ENCODE assay signal across 1 cellular context in the genomic region with DNA sequence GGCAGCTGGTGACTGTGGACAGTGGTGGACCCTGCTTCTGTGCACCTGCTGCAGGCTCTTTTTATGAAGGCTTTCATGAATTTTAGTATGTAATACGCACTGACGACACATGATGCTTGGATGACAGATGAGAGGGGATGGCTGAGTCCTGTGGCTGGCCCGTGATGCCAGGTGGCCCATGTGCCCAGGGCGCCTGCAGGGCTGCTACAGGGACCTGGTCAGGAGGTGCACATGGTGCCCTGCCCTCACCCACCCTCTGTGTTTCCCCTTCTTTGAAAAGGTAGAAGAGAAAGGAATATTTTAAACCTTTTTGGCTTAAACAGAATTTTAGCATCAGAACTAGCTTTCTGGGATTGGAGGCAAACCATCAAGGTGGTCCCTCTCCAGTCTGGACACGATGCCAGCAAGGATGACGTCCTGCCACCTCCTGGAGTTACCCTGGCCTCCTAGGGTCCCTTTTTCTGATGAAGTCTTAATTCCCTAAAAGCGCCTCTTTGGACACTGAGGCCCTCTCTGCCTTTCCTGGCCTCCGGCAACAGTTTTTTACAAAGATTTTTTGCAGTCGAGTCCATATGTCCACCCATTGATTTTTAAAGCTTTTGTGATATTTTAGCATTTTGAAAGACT.
A peak's percentile ranks its signal among the peaks of the same experiment; 100 is the strongest.
TF ChIP-seq lines count a peak whose summit lies in the region.

No MANE protein-coding gene starts in this region.

TF ChIP-seq in H1, 55 proteins besides CTCF, POLR2A, EP300 and RAD21:
- TF ChIP-seq ZNF274 (IDR thresholded peaks at IDR 0.05; ENCODE audit: borderline replicate concordance, extremely low read depth, low read length) (no peak), POLR2AphosphoS5 (IDR thresholded peaks at IDR 0.05; ENCODE audit: low read depth, low read length) (peak; percentile 81; the same call in 1 of the 2 replicates)
